8 cellular contexts compared by ENCODE assay signal in the genomic region with DNA sequence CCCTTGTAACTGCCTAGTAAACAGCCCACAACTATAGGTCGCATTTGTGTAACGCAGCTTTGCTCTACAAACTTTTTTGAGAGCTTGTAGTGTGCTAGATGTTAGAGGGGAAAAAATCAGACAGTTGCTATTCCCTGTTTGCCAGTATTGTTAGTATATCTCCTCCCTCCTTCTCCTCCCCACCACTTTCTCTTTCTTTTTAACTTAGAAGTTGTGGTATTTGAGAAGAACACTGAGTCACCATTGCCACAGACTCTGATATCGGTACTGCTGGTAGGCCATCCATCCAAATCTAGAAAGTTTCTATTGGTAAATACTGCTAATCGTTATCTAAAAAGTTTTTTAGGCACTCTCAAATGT. TPM values are rescaled to one million over a fixed set of nuclear protein-coding genes. Genes with fewer than 3 reads are reported as not detected.
DNase-seq lines count a peak whose midpoint lies in the region; ATAC-seq and TF ChIP-seq lines count a peak whose summit lies in the region.

No MANE protein-coding gene starts in this region.

- peaks cover 46% of the 10 kb centered on the region for H3K36me3 ChIP-seq in MG63
- H3K36me3 ChIP-seq in brain microvascular endothelial cell (replicated peaks) = peaks cover 34% of the 10 kb centered on the region
- H3K36me3 ChIP-seq in lower lobe of right lung = peaks cover 33% of the 10 kb centered on the region
- H3K36me3 ChIP-seq in vagina = peaks cover 0 to 23% of the 10 kb centered on the region in 2 donors

- no peak for TF ChIP-seq POLR2A in vagina (IDR thresholded peaks at IDR 0.05)

- H3K4me1 ChIP-seq in lower lobe of right lung (peaks cover 53% of the 10 kb centered on the region), vagina (peaks cover 59% of the 10 kb centered on the region)

- H3K27ac ChIP-seq in brain microvascular endothelial cell (peak overlapping the region; percentile 100), lower lobe of right lung (peak overlapping the region; percentile 93), vagina (peak overlapping the region; percentile 93)

- TF ChIP-seq CTCF in brain microvascular endothelial cell (IDR thresholded peaks at IDR 0.05; ENCODE audit: low read depth, low read length, missing control alignments) (no peak), lower lobe of right lung (IDR thresholded peaks at IDR 0.05) (no peak), vagina (IDR thresholded peaks at IDR 0.05) (no peak)

- DNase-seq in GF-D8 (lab: John Stamatoyannopoulos, UW) (peak; percentile 16), MG63 (no peak), brain microvascular endothelial cell (peak; percentile 37), lower lobe of right lung (no peak), vagina (ENCODE audit: extremely low spot score in 2 of 2) (no peak), midbrain (lab: John Stamatoyannopoulos, UW) (no peak), NCI-H2196 (lab: John Stamatoyannopoulos, UW; ENCODE audit: unreplicated experiment) (no peak)

- H3K4me3 ChIP-seq in MG63 = peak overlapping the region; percentile 88
- H3K4me3 ChIP-seq in brain microvascular endothelial cell (ENCODE audit: low read depth, low read length) = peak overlapping the region; percentile 99
- peak overlapping the region; percentile 87 for H3K4me3 ChIP-seq in lower lobe of right lung
- peak overlapping the region; percentile 89 to 98 for H3K4me3 ChIP-seq in vagina

- H3K27me3 ChIP-seq in MG63 (no peaks in the 10 kb centered on the region), brain microvascular endothelial cell (replicated peaks) (no peaks in the 10 kb centered on the region), lower lobe of right lung (ENCODE audit: low read depth) (no peaks in the 10 kb centered on the region), vagina (no peaks in the 10 kb centered on the region)

- in situ Hi-C loops in brain microvascular endothelial cell (cut with HindIII; ENCODE audit: low pct_ligation_motif_present, low sequenced_read_pairs) = no loop called here

- intact Hi-C loops in lower lobe of right lung (cut with DNase I) (no loop called here), vagina (cut with DNase I) (no loop called here)

- H3K9me3 ChIP-seq in MG63 (no peaks in the 10 kb centered on the region), lower lobe of right lung (no peaks in the 10 kb centered on the region), vagina (no peaks in the 10 kb centered on the region)

- ATAC-seq in GM21723 (IDR thresholded peaks at IDR 0.05; ENCODE audit: unreplicated experiment) (peak; percentile 33), lower lobe of right lung (peak; percentile 16 to 57)

RNA-seq across cellular contexts. Expression of a gene that starts 0.7 kb away (rescaled TPM):
- 76.1 and 127 TPM in 2 replicates for total RNA-seq in MG63 (2014; rRNA removed; shearing (Covaris generic); ENCODE audit: low replicate concordance)
- 58.7 TPM for total RNA-seq in lower lobe of right lung
- 23.8 TPM for total RNA-seq in vagina

RNA-seq across cellular contexts. Expression of a gene that starts 59.2 kb away (rescaled TPM):
- 0.86 and 6.9 TPM in 2 replicates for total RNA-seq in MG63 (2014; rRNA removed; shearing (Covaris generic); ENCODE audit: low replicate concordance)
- total RNA-seq in lower lobe of right lung = 22.7 TPM
- 5.2 TPM for total RNA-seq in vagina

Comparison
In these comparisons a context has a peak if more than half of its experiments do, and no peak if none do; other contexts are left out.
1. DNase-seq: peak in GF-D8 (single experiment) and brain microvascular endothelial cell (single experiment); none in MG63 (single experiment), lower lobe of right lung (single experiment), vagina (0 of 2), midbrain (single experiment) and NCI-H2196 (single experiment).
2. Peak in every context shown above with its lines, with median percentiles within 50 percentile points of each other: H3K4me3 ChIP-seq and H3K27ac ChIP-seq.